In the genomic region with DNA sequence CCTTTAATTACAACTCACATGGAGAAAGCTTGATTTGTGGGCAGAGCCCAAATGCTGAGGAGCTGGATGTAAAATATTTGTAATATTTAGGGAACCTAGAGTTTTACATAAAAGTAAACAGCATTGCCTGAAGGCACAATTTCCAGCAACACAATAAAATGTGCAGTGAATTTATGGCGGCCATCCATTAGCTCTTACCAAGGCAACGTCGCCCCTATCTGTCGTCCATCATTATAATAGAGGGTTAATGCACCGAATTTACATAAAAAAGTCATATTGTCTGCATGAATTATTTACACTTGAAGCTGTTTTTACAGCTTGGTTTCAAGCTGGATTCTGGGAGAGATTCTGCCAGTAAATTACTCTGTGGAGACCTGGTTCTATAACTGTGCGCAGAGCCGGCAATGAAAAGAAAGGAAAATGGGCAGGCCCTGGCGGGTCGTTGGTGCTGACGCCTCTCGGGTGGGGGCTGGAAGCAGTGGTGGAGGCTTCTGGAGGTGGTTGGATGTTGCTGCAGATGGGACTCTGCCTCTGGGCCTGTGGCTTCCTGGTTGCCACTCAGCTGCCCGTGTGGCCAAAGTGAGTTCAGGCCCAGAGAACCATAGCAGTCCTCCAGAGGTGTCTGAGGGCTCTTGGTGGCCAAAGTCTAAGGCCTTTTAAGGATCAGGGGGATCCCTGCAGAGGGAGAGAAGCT, we compare ENCODE assay signal across 1 cellular context.
TF ChIP-seq lines count a peak whose summit lies in the region.

No MANE protein-coding gene starts in this region.

TF ChIP-seq in neural cell, 6 proteins besides CTCF, POLR2A, EP300 and RAD21 (continued from another document):
- TF ChIP-seq, protein P1, sequence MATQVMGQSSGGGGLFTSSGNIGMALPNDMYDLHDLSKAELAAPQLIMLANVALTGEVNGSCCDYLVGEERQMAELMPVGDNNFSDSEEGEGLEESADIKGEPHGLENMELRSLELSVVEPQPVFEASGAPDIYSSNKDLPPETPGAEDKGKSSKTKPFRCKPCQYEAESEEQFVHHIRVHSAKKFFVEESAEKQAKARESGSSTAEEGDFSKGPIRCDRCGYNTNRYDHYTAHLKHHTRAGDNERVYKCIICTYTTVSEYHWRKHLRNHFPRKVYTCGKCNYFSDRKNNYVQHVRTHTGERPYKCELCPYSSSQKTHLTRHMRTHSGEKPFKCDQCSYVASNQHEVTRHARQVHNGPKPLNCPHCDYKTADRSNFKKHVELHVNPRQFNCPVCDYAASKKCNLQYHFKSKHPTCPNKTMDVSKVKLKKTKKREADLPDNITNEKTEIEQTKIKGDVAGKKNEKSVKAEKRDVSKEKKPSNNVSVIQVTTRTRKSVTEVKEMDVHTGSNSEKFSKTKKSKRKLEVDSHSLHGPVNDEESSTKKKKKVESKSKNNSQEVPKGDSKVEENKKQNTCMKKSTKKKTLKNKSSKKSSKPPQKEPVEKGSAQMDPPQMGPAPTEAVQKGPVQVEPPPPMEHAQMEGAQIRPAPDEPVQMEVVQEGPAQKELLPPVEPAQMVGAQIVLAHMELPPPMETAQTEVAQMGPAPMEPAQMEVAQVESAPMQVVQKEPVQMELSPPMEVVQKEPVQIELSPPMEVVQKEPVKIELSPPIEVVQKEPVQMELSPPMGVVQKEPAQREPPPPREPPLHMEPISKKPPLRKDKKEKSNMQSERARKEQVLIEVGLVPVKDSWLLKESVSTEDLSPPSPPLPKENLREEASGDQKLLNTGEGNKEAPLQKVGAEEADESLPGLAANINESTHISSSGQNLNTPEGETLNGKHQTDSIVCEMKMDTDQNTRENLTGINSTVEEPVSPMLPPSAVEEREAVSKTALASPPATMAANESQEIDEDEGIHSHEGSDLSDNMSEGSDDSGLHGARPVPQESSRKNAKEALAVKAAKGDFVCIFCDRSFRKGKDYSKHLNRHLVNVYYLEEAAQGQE (IDR thresholded peaks at IDR 0.05; ENCODE audit: borderline replicate concordance) = no peak
- no peak for TF ChIP-seq SMC3 (conservative IDR thresholded peaks at IDR 0.05; ENCODE audit: poor library complexity)
- no peak for TF ChIP-seq POLR2AphosphoS5 (IDR thresholded peaks at IDR 0.05)
- no peak for TF ChIP-seq EZH2 (IDR thresholded peaks at IDR 0.05; ENCODE audit: borderline replicate concordance, insufficient read depth, low read length, poor library complexity, severe bottlenecking)
- TF ChIP-seq TAF1 (IDR thresholded peaks at IDR 0.05; ENCODE audit: low read depth) = no peak
